In genomic region chr4:123339507-123340380, GRCh38 we compare ENCODE assay signal across 17 cellular contexts. TPM values are rescaled to one million over a fixed set of nuclear protein-coding genes. Genes with fewer than 3 reads are reported as not detected.
A peak's percentile ranks its signal among the peaks of the same experiment; 100 is the strongest.
DNase-seq lines count a peak whose midpoint lies in the region; ATAC-seq, FAIRE-seq and TF ChIP-seq lines count a peak whose summit lies in the region.
"Had no signal": no experiment of that assay in that cellular context is flagged by ENCODE, and none has a peak within 500 bp of the region (broad histone marks: within the 10 kb centered on the region; RNA-seq: fewer than 3 reads in every experiment).

No MANE protein-coding gene starts in this region.

- CTCF ChIA-PET in Caco-2 (lab: Charles Lee), result no interaction called here
- CTCF ChIA-PET in endothelial cell of umbilical vein (lab: Charles Lee), result no interaction called here

- H3K4me1 Mint-ChIP-seq in Caco-2 (ENCODE audit: low read depth, unreplicated experiment), result peaks cover 31% of the 10 kb centered on the region

- peaks cover 9% of the 10 kb centered on the region for H3K36me3 Mint-ChIP-seq in Caco-2 (ENCODE audit: insufficient read depth, unreplicated experiment)
- H3K36me3 Mint-ChIP-seq: activated CD4-positive, alpha-beta memory T cell treated with anti-CD3 and anti-CD28 coated beads for 36 hours had no signal

- WGBS in psoas muscle, 3 donors, result 89% methylated on average over 5 of the region's 5 CpGs

- H3K36me3 ChIP-seq in Caco-2 (ENCODE audit: control insufficient read depth, insufficient read depth, low read length), result no peaks in the 10 kb centered on the region
- H3K36me3 ChIP-seq in endothelial cell of umbilical vein (ENCODE audit: control insufficient read depth in 2 of 2, extremely low read depth in 1 of 2, insufficient read depth in 2 of 2, low read length in 2 of 2), result no peaks in the 10 kb centered on the region
- no peaks in the 10 kb centered on the region for H3K36me3 ChIP-seq in psoas muscle (ENCODE audit: insufficient read depth in 1 of 2, low read depth in 1 of 2)
- H3K36me3 ChIP-seq: BLaER1, neutrophil had no signal

- H4K20me1 ChIP-seq in endothelial cell of umbilical vein (replicated peaks; ENCODE audit: control insufficient read depth, extremely low read depth, insufficient read depth, low read length), result no peaks in the 10 kb centered on the region
- H4K20me1 ChIP-seq: BLaER1 had no signal

- H3K9me1 ChIP-seq in endothelial cell of umbilical vein (replicated peaks; ENCODE audit: control insufficient read depth, extremely low read depth, insufficient read depth, low read length), result no peaks in the 10 kb centered on the region

- no peaks in the 10 kb centered on the region for H3K79me2 ChIP-seq in endothelial cell of umbilical vein (ENCODE audit: control insufficient read depth, insufficient read depth, low read length)

- peak overlapping the region; percentile 50 for H3K27ac Mint-ChIP-seq in Caco-2 (ENCODE audit: unreplicated experiment)
- H3K27ac Mint-ChIP-seq: activated CD4-positive, alpha-beta memory T cell treated with anti-CD3 and anti-CD28 coated beads for 36 hours had no signal

- BruUV-seq in Caco-2 (replicated peaks; lab: Mats Ljungman, UMichigan) (no TSS peak), endothelial cell of umbilical vein (replicated peaks; lab: Mats Ljungman, UMichigan) (TSS peak; percentile 15)

- TF ChIP-seq CTCF in Caco-2 (IDR thresholded peaks at IDR 0.05; ENCODE audit: insufficient read depth in 1 of 2, low read depth in 1 of 2, low read length in 1 of 2, severe bottlenecking in 1 of 2, unreplicated experiment in 1 of 2) (no peak), endothelial cell of umbilical vein (IDR thresholded peaks at IDR 0.05; ENCODE audit: extremely low read depth in 1 of 2, insufficient read depth in 1 of 2, low read depth in 1 of 2, low read length in 2 of 2) (no peak), psoas muscle (IDR thresholded peaks at IDR 0.05) (no peak)

- FAIRE-seq in endothelial cell of umbilical vein (lab: Jason Lieb, UNC), result no peak

- H3K9ac ChIP-seq in endothelial cell of umbilical vein (replicated peaks; ENCODE audit: extremely low read depth, insufficient read depth, low read length), result peak overlapping the region; percentile 41
- H3K9ac ChIP-seq: BLaER1 had no signal

- peak overlapping the region; percentile 78 for H2AFZ ChIP-seq in endothelial cell of umbilical vein (ENCODE audit: low read depth, low read length)

- POLR2A ChIA-PET in Caco-2 (lab: Charles Lee), result no interaction called here
- POLR2A ChIA-PET in endothelial cell of umbilical vein (lab: Charles Lee), result no interaction called here

- dilution Hi-C loops in endothelial cell of umbilical vein (cut with MboI; ENCODE audit: extremely low pct_ligation_motif_present, low sequenced_read_pairs), result no loop called here

- TF ChIP-seq POLR2A in endothelial cell of umbilical vein (IDR thresholded peaks at IDR 0.05; ENCODE audit: low read depth, low read length), result no peak

- peak overlapping the region; percentile 12 for H3K4me2 ChIP-seq in endothelial cell of umbilical vein (ENCODE audit: insufficient read depth, low read length)
- H3K4me2 ChIP-seq: BLaER1 had no signal

- intact Hi-C loops in Caco-2 (cut with micrococcal nuclease; ENCODE audit: unreplicated experiment), result no loop called here
- intact Hi-C loops in endothelial cell of umbilical vein (cut with micrococcal nuclease), result loop anchor here (1.0 to 5.0 kb wide), 4 partner anchors 59 to 323 kb away; no protein-coding TSS in a partner anchor
- intact Hi-C loops in psoas muscle (cut with DNase I), result no loop called here

- H3K9me3 ChIP-seq in Caco-2 (no peaks in the 10 kb centered on the region), endothelial cell of umbilical vein (replicated peaks; ENCODE audit: control insufficient read depth, insufficient read depth, low read length) (no peaks in the 10 kb centered on the region), psoas muscle (no peaks in the 10 kb centered on the region)
- H3K9me3 ChIP-seq: neutrophil, testis had no signal

- H3K27ac ChIP-seq in endothelial cell of umbilical vein (ENCODE audit: insufficient read depth, low read depth, low read length) (peak overlapping the region; percentile 90), psoas muscle (peak overlapping the region; percentile 54)
- H3K27ac ChIP-seq: BLaER1, neutrophil, SK-N-MC, testis had no signal

- no peak overlapping the region for H3K4me3 ChIP-seq in Caco-2 (ENCODE audit: low read depth, low read length)
- H3K4me3 ChIP-seq in endothelial cell of umbilical vein (replicated peaks in 1 of 3; ENCODE audit: insufficient read depth in 1 of 3, low read depth in 1 of 3, low read length in 3 of 3), result no peak overlapping the region
- no peak overlapping the region for H3K4me3 ChIP-seq in psoas muscle
- H3K4me3 ChIP-seq: BLaER1, lung, SK-N-MC, testis had no signal

- H3K4me3 Mint-ChIP-seq in Caco-2 (ENCODE audit: unreplicated experiment), result no peak overlapping the region
- H3K4me3 Mint-ChIP-seq: activated CD4-positive, alpha-beta memory T cell treated with anti-CD3 and anti-CD28 coated beads for 36 hours had no signal

- peaks cover 21% of the 10 kb centered on the region for H3K9me3 Mint-ChIP-seq in Caco-2 (ENCODE audit: unreplicated experiment)
- H3K9me3 Mint-ChIP-seq: activated CD4-positive, alpha-beta memory T cell treated with anti-CD3 and anti-CD28 coated beads for 36 hours had no signal

- no peaks in the 10 kb centered on the region for H3K27me3 Mint-ChIP-seq in Caco-2 (ENCODE audit: insufficient read depth, unreplicated experiment)

- H3K27me3 ChIP-seq in Caco-2 (replicated peaks; ENCODE audit: control insufficient read depth, insufficient read depth, low read length) (no peaks in the 10 kb centered on the region), endothelial cell of umbilical vein (ENCODE audit: control insufficient read depth in 2 of 2, insufficient read depth in 2 of 2, low read length in 2 of 2) (no peaks in the 10 kb centered on the region), psoas muscle (ENCODE audit: insufficient read depth in 3 of 3, low read length in 2 of 3) (no peaks in the 10 kb centered on the region)
- H3K27me3 ChIP-seq: BLaER1, neutrophil, testis had no signal

- ATAC-seq in psoas muscle (peak in 1 of 4 donors; percentile 9), GM19395 (IDR thresholded peaks at IDR 0.05; ENCODE audit: unreplicated experiment) (no peak), GM21786 (IDR thresholded peaks at IDR 0.05; ENCODE audit: unreplicated experiment) (no peak)

- H3K4me1 ChIP-seq in Caco-2, result peaks cover 17% of the 10 kb centered on the region
- H3K4me1 ChIP-seq in endothelial cell of umbilical vein (ENCODE audit: control insufficient read depth, extremely low read depth, insufficient read depth, low read length), result peaks cover 55% of the 10 kb centered on the region
- H3K4me1 ChIP-seq in psoas muscle, result no peaks in the 10 kb centered on the region
- H3K4me1 ChIP-seq: BLaER1, testis had no signal

- peak in 1 of 2 experiments; percentile 4 for DNase-seq in Caco-2
- DNase-seq in NCI-H2227 treated with DMSO at 0.1 percent for 48 hours (lab: John Stamatoyannopoulos, UW), result peak; percentile 37
- DNase-seq in endothelial cell of umbilical vein (ENCODE audit: low read depth, low spot score), result no peak
- no peak for DNase-seq in psoas muscle
- DNase-seq in H4 (ENCODE audit: low spot score), result no peak
- DNase-seq in MV-4-11 (lab: John Stamatoyannopoulos, UW), result no peak
- DNase-seq: activated CD4-positive, alpha-beta memory T cell treated with anti-CD3 and anti-CD28 coated beads for 36 hours; cortex of kidney; DND-41; NK-92 treated with Interleukin-12 subunit alpha and Interleukin-12 subunit beta, amount 100 ng/mL, for 24 hours; testis had no signal

TF ChIP-seq in endothelial cell of umbilical vein, 7 proteins besides CTCF, POLR2A, EP300 and RAD21:
- TF ChIP-seq POLR2AphosphoS5 (IDR thresholded peaks at IDR 0.05; ENCODE audit: insufficient read depth, low read depth, low read length), result no peak
- no peak for TF ChIP-seq GATA2 (IDR thresholded peaks at IDR 0.05; ENCODE audit: insufficient read depth, insufficient read length, low read depth, low read length)
- TF ChIP-seq JUN (IDR thresholded peaks at IDR 0.05; ENCODE audit: borderline replicate concordance, insufficient read depth, insufficient read length, low read depth), result no peak
- TF ChIP-seq EZH2 (IDR thresholded peaks at IDR 0.05; ENCODE audit: borderline replicate concordance, low read depth, low read length, severe bottlenecking), result no peak
- TF ChIP-seq FOS (IDR thresholded peaks at IDR 0.05; ENCODE audit: borderline replicate concordance, insufficient read depth, low read length), result no peak
- TF ChIP-seq, protein P1, sequence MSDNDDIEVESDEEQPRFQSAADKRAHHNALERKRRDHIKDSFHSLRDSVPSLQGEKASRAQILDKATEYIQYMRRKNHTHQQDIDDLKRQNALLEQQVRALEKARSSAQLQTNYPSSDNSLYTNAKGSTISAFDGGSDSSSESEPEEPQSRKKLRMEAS (IDR thresholded peaks at IDR 0.05; ENCODE audit: insufficient read depth, insufficient read length), result no peak
- no peak for TF ChIP-seq MYC (IDR thresholded peaks at IDR 0.05; ENCODE audit: low read depth, low read length)
TF ChIP-seq in endothelial cell of umbilical vein: peak in this region for 0.

RNA-seq across cellular contexts. Expression of gene SPRY1, which starts 56.9 kb away (rescaled TPM):
- total RNA-seq in Caco-2 (2022), result 23.2 and 23.4 TPM in 2 replicates
- total RNA-seq in endothelial cell of umbilical vein, result 43.7 and 59.6 TPM in 2 replicates
- polyA plus RNA-seq in endothelial cell of umbilical vein, result 12.5 and 14.1 TPM in 2 replicates
- polyA plus RNA-seq in endothelial cell of umbilical vein (2011; cell fraction: cytosol; rRNA removed), result 7.7 and 9.2 TPM in 2 replicates
- 13.9 and 17.0 TPM in 2 replicates for polyA plus RNA-seq in endothelial cell of umbilical vein (2011; cell fraction: nucleus; rRNA removed)
- 5.0 and 5.8 TPM in 2 replicates for polyA plus RNA-seq in endothelial cell of umbilical vein (2012)
- 18.6 and 19.6 TPM in 2 replicates for polyA minus RNA-seq in endothelial cell of umbilical vein
- polyA minus RNA-seq in endothelial cell of umbilical vein (2011; cell fraction: cytosol; rRNA and poly(A)+ RNA removed), result not detected
- polyA minus RNA-seq in endothelial cell of umbilical vein (2011; cell fraction: nucleus; rRNA and poly(A)+ RNA removed), result 20.7 and 22.4 TPM in 2 replicates
- total RNA-seq in psoas muscle, result 100 to 1,000 TPM in 2 of 4 donors, 10 to 100 TPM in 2; 41.1 to 104 (median 96.9) TPM
- 10 to 100 TPM; 19.2 to 24.6 (median 22.9) TPM for polyA plus RNA-seq in psoas muscle
- 1.3 and 2.6 TPM in 2 replicates for total RNA-seq in H4 (2014; rRNA removed; shearing (Covaris generic))
